2 cellular contexts compared by ENCODE assay signal in genomic region chrX:153513265-153513664, GRCh38.
TF ChIP-seq lines count a peak whose summit lies in the region.

No MANE protein-coding gene starts in this region.

TF ChIP-seq in HEK293, 187 proteins besides CTCF, POLR2A, EP300 and RAD21 (continued from another document):
- TF ChIP-seq OSR2 (tag by site-specific recombination; IDR thresholded peaks at IDR 0.05) (no peak), ZNF571 (tag by site-specific recombination; IDR thresholded peaks at IDR 0.05) (peak; percentile 82; the same call in 1 of the 2 replicates), MYNN (tag by site-specific recombination; IDR thresholded peaks at IDR 0.05; ENCODE audit: borderline replicate concordance) (no peak), ZSCAN4 (tag by site-specific recombination; IDR thresholded peaks at IDR 0.05) (peak; percentile 83), ZNF677 (tag by site-specific recombination; IDR thresholded peaks at IDR 0.05) (no peak), ZFHX2 (tag by site-specific recombination; conservative IDR thresholded peaks at IDR 0.05) (peak; percentile 8), EGR2 (tag by site-specific recombination; IDR thresholded peaks at IDR 0.05; ENCODE audit: low read depth) (peak; percentile 20; the same call in 1 of the 2 replicates), ZNF544 (tag by site-specific recombination; IDR thresholded peaks at IDR 0.05) (0 out of 2 replicates have a peak, but pooled peaks have one; percentile 15), ZNF140 (tag by site-specific recombination; IDR thresholded peaks at IDR 0.05) (no peak), HOXA7 (CRISPR knock-in tag; IDR thresholded peaks at IDR 0.05; ENCODE audit: borderline replicate concordance) (no peak)
- TF ChIP-seq, protein P1, sequence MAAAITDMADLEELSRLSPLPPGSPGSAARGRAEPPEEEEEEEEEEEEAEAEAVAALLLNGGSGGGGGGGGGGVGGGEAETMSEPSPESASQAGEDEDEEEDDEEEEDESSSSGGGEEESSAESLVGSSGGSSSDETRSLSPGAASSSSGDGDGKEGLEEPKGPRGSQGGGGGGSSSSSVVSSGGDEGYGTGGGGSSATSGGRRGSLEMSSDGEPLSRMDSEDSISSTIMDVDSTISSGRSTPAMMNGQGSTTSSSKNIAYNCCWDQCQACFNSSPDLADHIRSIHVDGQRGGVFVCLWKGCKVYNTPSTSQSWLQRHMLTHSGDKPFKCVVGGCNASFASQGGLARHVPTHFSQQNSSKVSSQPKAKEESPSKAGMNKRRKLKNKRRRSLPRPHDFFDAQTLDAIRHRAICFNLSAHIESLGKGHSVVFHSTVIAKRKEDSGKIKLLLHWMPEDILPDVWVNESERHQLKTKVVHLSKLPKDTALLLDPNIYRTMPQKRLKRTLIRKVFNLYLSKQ (tag by site-specific recombination; IDR thresholded peaks at IDR 0.05; ENCODE audit: borderline replicate concordance): 0 out of 2 replicates have a peak, but pooled peaks have one; percentile 18

TF ChIP-seq in H1, 55 proteins besides CTCF, POLR2A, EP300 and RAD21 (continued from another document):
- TF ChIP-seq CEBPB (IDR thresholded peaks at IDR 0.05; ENCODE audit: low read depth, low read length) (no peak), SP2 (IDR thresholded peaks at IDR 0.05; ENCODE audit: low read length) (no peak), RXRA (IDR thresholded peaks at IDR 0.05; ENCODE audit: insufficient read depth, low read depth, low read length) (no peak), CHD7 (IDR thresholded peaks at IDR 0.05; ENCODE audit: insufficient replicate concordance, low read length) (no peak), MAFK (IDR thresholded peaks at IDR 0.05; ENCODE audit: low read depth, low read length) (no peak), JUND (IDR thresholded peaks at IDR 0.05; ENCODE audit: low read length) (no peak), YY1 (IDR thresholded peaks at IDR 0.05; ENCODE audit: low read depth, low read length) (no peak), CBX5 (IDR thresholded peaks at IDR 0.05; ENCODE audit: low read depth, low read length) (no peak), RBBP5 (IDR thresholded peaks at IDR 0.05; ENCODE audit: borderline replicate concordance, low read depth, low read length) (no peak), ATF3 (IDR thresholded peaks at IDR 0.05; ENCODE audit: insufficient read depth, low read depth, low read length) (no peak), POLR2AphosphoS5 (IDR thresholded peaks at IDR 0.05; ENCODE audit: low read depth, low read length) (no peak), TAF1 (IDR thresholded peaks at IDR 0.05; ENCODE audit: low read depth, low read length) (no peak)
- TF ChIP-seq, protein P2, sequence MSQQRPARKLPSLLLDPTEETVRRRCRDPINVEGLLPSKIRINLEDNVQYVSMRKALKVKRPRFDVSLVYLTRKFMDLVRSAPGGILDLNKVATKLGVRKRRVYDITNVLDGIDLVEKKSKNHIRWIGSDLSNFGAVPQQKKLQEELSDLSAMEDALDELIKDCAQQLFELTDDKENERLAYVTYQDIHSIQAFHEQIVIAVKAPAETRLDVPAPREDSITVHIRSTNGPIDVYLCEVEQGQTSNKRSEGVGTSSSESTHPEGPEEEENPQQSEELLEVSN (IDR thresholded peaks at IDR 0.05): no peak
TF ChIP-seq in H1: peak in this region for 0.
